9 cellular contexts compared by ENCODE assay signal in genomic region chr3:184228376-184229137, GRCh38. TPM values are rescaled to one million over a fixed set of nuclear protein-coding genes. Genes with fewer than 3 reads are reported as not detected.
DNase-seq lines count a peak whose midpoint lies in the region; ATAC-seq and TF ChIP-seq lines count a peak whose summit lies in the region.
"Had no signal": no experiment of that assay in that cellular context is flagged by ENCODE, and none has a peak within 500 bp of the region (broad histone marks: within the 10 kb centered on the region; RNA-seq: fewer than 3 reads in every experiment).

No MANE protein-coding gene starts in this region.

- POLR2A ChIA-PET in A673 (lab: Charles Lee; ENCODE audit: low non-redundant PET) = no interaction called here

- ATAC-seq in GM18873 (IDR thresholded peaks at IDR 0.05; ENCODE audit: low FRiP score, unreplicated experiment) (no peak), GM21423 (IDR thresholded peaks at IDR 0.05; ENCODE audit: unreplicated experiment) (no peak)

- peak overlapping the region; percentile 47 for H3K4me3 ChIP-seq in A673 (ENCODE audit: low read depth, low read length, poor library complexity, severe bottlenecking)
- peak overlapping the region; percentile 35 to 50 for H3K4me3 ChIP-seq in muscle layer of colon (ENCODE audit: low read depth in 1 of 2, low read length in 2 of 2)
- no peak overlapping the region for H3K4me3 ChIP-seq in testis

- no peak for TF ChIP-seq POLR2A in testis (IDR thresholded peaks at IDR 0.05)

- H3K27ac ChIP-seq in A673 (ENCODE audit: low read depth, low read length, poor library complexity, severe bottlenecking) (no peak overlapping the region), muscle layer of colon (ENCODE audit: low read depth, low read length) (no peak overlapping the region), testis (no peak overlapping the region)

- H3K36me3 Mint-ChIP-seq in activated naive CD8-positive, alpha-beta T cell = no peaks in the 10 kb centered on the region

- peaks cover 26% of the 10 kb centered on the region for H3K27me3 Mint-ChIP-seq in activated naive CD8-positive, alpha-beta T cell

- H3K27ac Mint-ChIP-seq in activated naive CD8-positive, alpha-beta T cell = no peak overlapping the region

- no peaks in the 10 kb centered on the region for H3K9me3 ChIP-seq in A673 (ENCODE audit: low read depth, low read length, poor library complexity, severe bottlenecking)
- no peaks in the 10 kb centered on the region for H3K9me3 ChIP-seq in muscle layer of colon (ENCODE audit: low read length)
- H3K9me3 ChIP-seq in testis = no peaks in the 10 kb centered on the region

- TF ChIP-seq CTCF in A673 (conservative IDR thresholded peaks at IDR 0.05; ENCODE audit: low read depth, low read length) (no peak), testis (IDR thresholded peaks at IDR 0.05) (no peak)

- CTCF ChIA-PET in A673 (lab: Charles Lee) = interaction anchor here (0.5 to 1.3 kb wide), 5 partner anchors 8 to 1257 kb away, joined by 3 to 10 read pairs (median 5); partner anchors contain the start of gene ABCC5

- DNase-seq in A673 (ENCODE audit: low spot score) (no peak), G401 (ENCODE audit: low spot score) (peak; percentile 25), testis (no peak), HPDE6-E6E7 (ENCODE audit: extremely low spot score) (no peak)

- in situ Hi-C loops in G401 (cut with HindIII; ENCODE audit: low sequenced_read_pairs) = no loop called here

- H3K27me3 ChIP-seq in A673 (replicated peaks; ENCODE audit: insufficient read depth, low read depth, low read length, poor library complexity) = peaks cover 58% of the 10 kb centered on the region
- H3K27me3 ChIP-seq in muscle layer of colon (ENCODE audit: control insufficient read depth in 1 of 2, insufficient read depth in 2 of 2, low read length in 2 of 2) = peaks cover 29 to 62% of the 10 kb centered on the region in 2 donors
- no peaks in the 10 kb centered on the region for H3K27me3 ChIP-seq in testis

- peaks cover 11% of the 10 kb centered on the region for H3K4me1 Mint-ChIP-seq in activated naive CD8-positive, alpha-beta T cell (ENCODE audit: low read depth)

- H3K9me3 Mint-ChIP-seq in activated naive CD8-positive, alpha-beta T cell (ENCODE audit: low read depth) = no peaks in the 10 kb centered on the region

- H3K36me3 ChIP-seq in A673 (ENCODE audit: insufficient read depth, low read length, poor library complexity, severe bottlenecking) = no peaks in the 10 kb centered on the region
- H3K36me3 ChIP-seq in muscle layer of colon (ENCODE audit: insufficient read depth, low read length) = no peaks in the 10 kb centered on the region
- no peaks in the 10 kb centered on the region for H3K36me3 ChIP-seq in testis (ENCODE audit: low read depth, missing control alignments)

- no peak overlapping the region for H3K9ac ChIP-seq in muscle layer of colon (ENCODE audit: low read length)

- intact Hi-C loops in A673 (cut with micrococcal nuclease; ENCODE audit: unreplicated experiment) = no loop called here
- intact Hi-C loops in testis (cut with DNase I; ENCODE audit: low total_unique reads) = no loop called here

- no TSS peak for BruUV-seq in A673 (replicated peaks; lab: Mats Ljungman, UMichigan)

- peaks cover 5% of the 10 kb centered on the region for H3K4me1 ChIP-seq in A673 (ENCODE audit: insufficient read depth, low read length, poor library complexity, severe bottlenecking)
- peaks cover 13% of the 10 kb centered on the region for H3K4me1 ChIP-seq in muscle layer of colon (ENCODE audit: insufficient read depth, low read length)
- H3K4me1 ChIP-seq in testis = peaks cover 7% of the 10 kb centered on the region

- WGBS in testis, 2 donors = 45 to 46% methylated on average over 6 to 12 of the region's 12 CpGs

- peak overlapping the region; percentile 74 for H3K4me3 Mint-ChIP-seq in activated naive CD8-positive, alpha-beta T cell

RNA-seq across cellular contexts. Expression of gene VWA5B2, which starts 0.8 kb away (rescaled TPM):
- total RNA-seq in A673 (2021) (0.13 TPM in 1 of 2 replicates, not detected in the other), testis (10 to 100 TPM; 13.8 to 17.6 TPM)
- total RNA-seq in G401 (2014; rRNA removed; shearing (Covaris generic)) = 0.20 and 0.43 TPM in 2 replicates
- 2.5 TPM for polyA plus RNA-seq in testis (ENCODE audit: insufficient read depth, low read depth, low replicate concordance)
- total RNA-seq: cardiac septum had no signal

RNA-seq across cellular contexts. Expression of gene ALG3, which starts 20.2 kb away (rescaled TPM):
- total RNA-seq in A673 (2021) (68.5 and 68.8 TPM in 2 replicates), testis (10 to 100 TPM; 79.4 to 91.7 TPM)
- 24.8 and 32.4 TPM in 2 replicates for total RNA-seq in G401 (2014; rRNA removed; shearing (Covaris generic))
- polyA plus RNA-seq in testis (ENCODE audit: insufficient read depth, low read depth, low replicate concordance) = 58.7 TPM

RNA-seq across cellular contexts. Expression of gene EEF1AKMT4, which starts 20.9 kb away (rescaled TPM):
- total RNA-seq in A673 (2021) = 7.0 and 7.8 TPM in 2 replicates
- 18.8 and 23.3 TPM in 2 replicates for total RNA-seq in G401 (2014; rRNA removed; shearing (Covaris generic))
- 10 to 100 TPM; 10.2 to 15.0 TPM for total RNA-seq in testis
- 16.9 TPM for polyA plus RNA-seq in testis (ENCODE audit: insufficient read depth, low read depth, low replicate concordance)

RNA-seq across cellular contexts. Expression of gene CAMK2N2, which starts 32.8 kb away (rescaled TPM):
- total RNA-seq in A673 (2021) (1.3 and 2.2 TPM in 2 replicates), testis (under 1 TPM in 1 of 2 donors, not detected in 1; 0.24 TPM)
- total RNA-seq in G401 (2014; rRNA removed; shearing (Covaris generic)) = 0.25 and 0.37 TPM in 2 replicates
- 0.40 TPM for polyA plus RNA-seq in testis (ENCODE audit: insufficient read depth, low read depth, low replicate concordance)

RNA-seq across cellular contexts. Expression of gene ABCF3, which starts 42.6 kb away (rescaled TPM):
- total RNA-seq in A673 (2021) = 65.1 and 65.2 TPM in 2 replicates
- 47.0 and 63.5 TPM in 2 replicates for total RNA-seq in G401 (2014; rRNA removed; shearing (Covaris generic))
- 100 to 1,000 TPM; 111 to 115 TPM for total RNA-seq in testis
- polyA plus RNA-seq in testis (ENCODE audit: insufficient read depth, low read depth, low replicate concordance) = 69.3 TPM

Comparison
In these comparisons a context has a peak if more than half of its experiments do, and no peak if none do; other contexts are left out.
1. H3K4me3 ChIP-seq: peak in A673 (single experiment) and muscle layer of colon (2 of 2); none in testis (0 of 2).
2. RNA of gene VWA5B2, which starts 0.8 kb away (total RNA-seq): 13.8 to 17.6 TPM in testis; 0.20 to 0.43 TPM in G401 and 0.13 TPM in A673; every median in the first group is over 10 times any median in the second.